Comparison of ENCODE assay signal across 1 cellular context in genomic region chr4:145523117-145523516, GRCh38.
TF ChIP-seq lines count a peak whose summit lies in the region.

No MANE protein-coding gene starts in this region.

TF ChIP-seq in IMR-90, 13 proteins besides CTCF, POLR2A, EP300 and RAD21:
- TF ChIP-seq CHD1 (IDR thresholded peaks at IDR 0.05; ENCODE audit: low read depth, low read length) = no peak
- no peak for TF ChIP-seq ELK1 (IDR thresholded peaks at IDR 0.05; ENCODE audit: borderline replicate concordance, low read depth, low read length)
- no peak for TF ChIP-seq MAZ (IDR thresholded peaks at IDR 0.05; ENCODE audit: borderline replicate concordance, low read depth, low read length)
- no peak for TF ChIP-seq FOS (IDR thresholded peaks at IDR 0.05; ENCODE audit: low read depth, low read length)
- no peak for TF ChIP-seq RCOR1 (IDR thresholded peaks at IDR 0.05; ENCODE audit: insufficient replicate concordance, low read length)
- peak; percentile 72 for TF ChIP-seq CEBPB (IDR thresholded peaks at IDR 0.05; ENCODE audit: low read depth, low read length)
- peak; percentile 32; the same call in 1 of the 2 replicates for TF ChIP-seq NFE2L2 (IDR thresholded peaks at IDR 0.05; ENCODE audit: low read depth, low read length)
- TF ChIP-seq USF2 (IDR thresholded peaks at IDR 0.05; ENCODE audit: low read depth, low read length) = no peak
TF ChIP-seq in IMR-90: peak in this region for 2.
